In genomic region chr4:182179751-182180150, GRCh38 we compare ENCODE assay signal across 14 cellular contexts.
"Had no signal": no experiment of that assay in that cellular context is flagged by ENCODE, and none has a peak within 500 bp of the region (broad histone marks: within the 10 kb centered on the region; RNA-seq: fewer than 3 reads in every experiment).

No MANE protein-coding gene starts in this region.

- H3K27ac ChIP-seq: left ventricle myocardium inferior, upper lobe of right lung had no signal

- ATAC-seq: activated CD4-positive, CD25-positive, alpha-beta regulatory T cell treated with anti-CD3 and anti-CD28 coated beads, Interleukin-2, amount 50 U/mL, for 24 hours; natural killer cell treated with Interleukin-12 subunit alpha and Interleukin-12 subunit beta and Interleukin-15 and Interleukin-18, amount 100 ng/mL, for 72 hours; right cardiac atrium; stimulated activated naive CD8-positive, alpha-beta T cell treated with anti-CD3 and anti-CD28 coated beads, Interleukin-15, amount 100 ng/mL, for 72 hours; upper lobe of right lung had no signal

- H3K4me1 ChIP-seq: left ventricle myocardium inferior, upper lobe of right lung had no signal

- H3K36me3 ChIP-seq: left ventricle myocardium inferior, upper lobe of right lung had no signal

- H3K9me3 ChIP-seq: left ventricle myocardium inferior, upper lobe of right lung had no signal

- H3K4me3 ChIP-seq: left ventricle myocardium inferior, upper lobe of right lung had no signal

- H3K27me3 ChIP-seq: upper lobe of right lung had no signal

- DNase-seq: activated CD4-positive, alpha-beta T cell treated with anti-CD3 and anti-CD28 coated beads, Interleukin-2, amount 50 U/mL, for 1 hour; activated CD8-positive, alpha-beta memory T cell treated with anti-CD3 and anti-CD28 coated beads for 24 hours; activated naive CD4-positive, alpha-beta T cell; activated naive CD8-positive, alpha-beta T cell treated with anti-CD3 and anti-CD28 coated beads, Interleukin-2, amount 10 ng/mL, durations not matched to agents 7 days and 5 days; aorta; erythroblast; hippocampal formation; left ventricle myocardium inferior; nucleus accumbens; right cardiac atrium; stimulated activated naive CD8-positive, alpha-beta T cell treated with anti-CD3 and anti-CD28 coated beads, Interleukin-15, amount 100 ng/mL, for 72 hours; upper lobe of right lung had no signal
